In genomic region chr15:48622227-48622626, GRCh38 we compare ENCODE assay signal across 14 cellular contexts.
"Had no signal": no experiment of that assay in that cellular context is flagged by ENCODE, and none has a peak within 500 bp of the region (broad histone marks: within the 10 kb centered on the region; RNA-seq: fewer than 3 reads in every experiment).

No MANE protein-coding gene starts in this region.

- ATAC-seq: esophagus mucosa, gastrocnemius medialis, left colon, natural killer cell, T-cell had no signal

- H3K9me2 ChIP-seq: SK-N-SH had no signal

- H3K9ac ChIP-seq: SK-N-SH had no signal

- H3K4me1 ChIP-seq: colonic mucosa had no signal

- H3K36me3 Mint-ChIP-seq: natural killer cell, T-cell had no signal

- H3K36me3 ChIP-seq: cardiac muscle cell, colonic mucosa, gastrocnemius medialis had no signal

- H3K4me1 Mint-ChIP-seq: natural killer cell, T-cell had no signal

- DNase-seq: activated CD4-positive, CD25-positive, alpha-beta regulatory T cell treated with anti-CD3 and anti-CD28 coated beads, Interleukin-2, amount 50 U/mL, for 72 hours; activated naive CD4-positive, alpha-beta T cell treated with anti-CD3 and anti-CD28 coated beads for 36 hours; activated T-cell treated with anti-CD3 and anti-CD28 coated beads, Interleukin-2, amount 50 U/mL, for 1 hour; colonic mucosa; gastrocnemius medialis; left colon; natural killer cell; SK-N-SH; T-cell; T-helper 9 cell had no signal

- H3K4me3 Mint-ChIP-seq: activated naive CD4-positive, alpha-beta T cell treated with anti-CD3 and anti-CD28 coated beads for 36 hours; natural killer cell; stimulated activated naive CD8-positive, alpha-beta T cell treated with anti-CD3 and anti-CD28 coated beads, Interleukin-15, Interleukin-2, amounts not matched to agents 100 ng/mL and 50 ng/mL, for 24 hours; T-cell had no signal

- H3K27ac Mint-ChIP-seq: activated naive CD4-positive, alpha-beta T cell treated with anti-CD3 and anti-CD28 coated beads for 36 hours; activated T-helper 2 cell treated with anti-CD3 and anti-CD28 coated beads, Interferon-gamma antibody, Interleukin-2, Interleukin-4, amounts not matched to agents 10 μg/mL and 5 μg/mL and 100 μg/mL, durations not matched to agents 14 hours and 24 hours and 36 hours; natural killer cell; stimulated activated naive CD8-positive, alpha-beta T cell treated with anti-CD3 and anti-CD28 coated beads, Interleukin-15, Interleukin-2, amounts not matched to agents 100 ng/mL and 50 ng/mL, for 24 hours; T-cell had no signal

- H3K27me3 Mint-ChIP-seq: stimulated activated naive CD8-positive, alpha-beta T cell treated with anti-CD3 and anti-CD28 coated beads, Interleukin-15, Interleukin-2, amounts not matched to agents 100 ng/mL and 50 ng/mL, for 24 hours had no signal

- H3K4me3 ChIP-seq: cardiac muscle cell, colonic mucosa, gastrocnemius medialis had no signal

- H3K9me3 ChIP-seq: colonic mucosa, gastrocnemius medialis, SK-N-SH had no signal

- H3K27me3 ChIP-seq: cardiac muscle cell, colonic mucosa, gastrocnemius medialis had no signal

- H3K4me2 ChIP-seq: SK-N-SH had no signal

- H3K27ac ChIP-seq: cardiac muscle cell, colonic mucosa, gastrocnemius medialis had no signal

- H3K9me3 Mint-ChIP-seq: activated naive CD4-positive, alpha-beta T cell treated with anti-CD3 and anti-CD28 coated beads for 36 hours; activated T-helper 2 cell treated with anti-CD3 and anti-CD28 coated beads, Interferon-gamma antibody, Interleukin-2, Interleukin-4, amounts not matched to agents 10 μg/mL and 5 μg/mL and 100 μg/mL, durations not matched to agents 14 hours and 24 hours and 36 hours; stimulated activated naive CD8-positive, alpha-beta T cell treated with anti-CD3 and anti-CD28 coated beads, Interleukin-15, Interleukin-2, amounts not matched to agents 100 ng/mL and 50 ng/mL, for 24 hours; T-cell had no signal
